2 cellular contexts compared by ENCODE assay signal in genomic region chr3:120142236-120142635, GRCh38.
TF ChIP-seq lines count a peak whose summit lies in the region.

No MANE protein-coding gene starts in this region.

TF ChIP-seq in IMR-90, 13 proteins besides CTCF, POLR2A, EP300 and RAD21:
- peak; percentile 91 for TF ChIP-seq CEBPB (IDR thresholded peaks at IDR 0.05; ENCODE audit: low read depth, low read length)
- no peak for TF ChIP-seq RFX5 (IDR thresholded peaks at IDR 0.05; ENCODE audit: low read depth, low read length)
TF ChIP-seq in IMR-90: peak in this region for 1.

TF ChIP-seq in H1, 55 proteins besides CTCF, POLR2A, EP300 and RAD21:
- TF ChIP-seq KDM4A (IDR thresholded peaks at IDR 0.05; ENCODE audit: low read depth, low read length, severe bottlenecking): no peak
- peak; percentile 10; the same call in 1 of the 2 replicates for TF ChIP-seq CEBPB (IDR thresholded peaks at IDR 0.05; ENCODE audit: low read depth, low read length)
TF ChIP-seq in H1: peak in this region for 1.
